ENCODE assay signal across 8 cellular contexts in genomic region chr3:139329364-139329850, GRCh38. TPM values are rescaled to one million over a fixed set of nuclear protein-coding genes. Genes with fewer than 3 reads are reported as not detected.
A peak's percentile ranks its signal among the peaks of the same experiment; 100 is the strongest.
DNase-seq lines count a peak whose midpoint lies in the region; ATAC-seq, FAIRE-seq and TF ChIP-seq lines count a peak whose summit lies in the region.

No MANE protein-coding gene starts in this region.

- H3K4me2 ChIP-seq in keratinocyte (ENCODE audit: control insufficient read depth, extremely low read depth, insufficient read depth, low read depth, low read length), result peak overlapping the region; percentile 12

- no peak for TF ChIP-seq POLR2A in breast epithelium (IDR thresholded peaks at IDR 0.05)

- peak; percentile 84 for ATAC-seq in GM18873 (IDR thresholded peaks at IDR 0.05; ENCODE audit: low FRiP score, unreplicated experiment)
- peak; percentile 97 for ATAC-seq in HG03108 (IDR thresholded peaks at IDR 0.05; ENCODE audit: unreplicated experiment)

- H4K20me1 ChIP-seq in keratinocyte (ENCODE audit: control insufficient read depth, extremely low read depth, insufficient read depth, low read length), result no peaks in the 10 kb centered on the region

- no peaks in the 10 kb centered on the region for H3K79me2 ChIP-seq in keratinocyte (ENCODE audit: control insufficient read depth, insufficient read depth, low read length)

- H3K9me3 ChIP-seq in breast epithelium (no peaks in the 10 kb centered on the region), keratinocyte (ENCODE audit: control insufficient read depth, low read depth, low read length) (no peaks in the 10 kb centered on the region)

- H3K4me1 ChIP-seq in breast epithelium (no peaks in the 10 kb centered on the region), keratinocyte (ENCODE audit: control insufficient read depth, extremely low read depth, insufficient read depth, low read length) (no peaks in the 10 kb centered on the region)

- peak; percentile 99 for TF ChIP-seq CTCF in WI38 (IDR thresholded peaks at IDR 0.05; ENCODE audit: low read depth, low read length)
- TF ChIP-seq CTCF in breast epithelium (IDR thresholded peaks at IDR 0.05), result peak; percentile 67 to 97 (median 92)
- peak; percentile 98 to 100 (median 99) for TF ChIP-seq CTCF in keratinocyte (optimal IDR thresholded peaks at IDR 0.05 in 1 of 3, IDR thresholded peaks at IDR 0.05 in 1 of 3, conservative IDR thresholded peaks at IDR 0.05 in 1 of 3; ENCODE audit: extremely low read depth in 1 of 3, insufficient read depth in 2 of 3, low read length in 3 of 3)

- H3K9me1 ChIP-seq in keratinocyte (ENCODE audit: control insufficient read depth, extremely low read depth, insufficient read depth, low read length), result no peaks in the 10 kb centered on the region

- no peak overlapping the region for H3K27ac ChIP-seq in breast epithelium
- no peak overlapping the region for H3K27ac ChIP-seq in keratinocyte (ENCODE audit: control insufficient read depth, insufficient read depth, low read length)

- H2AFZ ChIP-seq in keratinocyte (ENCODE audit: control insufficient read depth, low read length), result no peak overlapping the region

- H3K27me3 ChIP-seq in breast epithelium, result peaks cover 0 to 15% of the 10 kb centered on the region in 2 donors
- peaks cover 17% of the 10 kb centered on the region for H3K27me3 ChIP-seq in keratinocyte (ENCODE audit: control insufficient read depth, extremely low read depth, insufficient read depth, low read length)

- DNase-seq in AG20443 (ENCODE audit: low spot score) (peak; percentile 97), NCI-H2196 (lab: John Stamatoyannopoulos, UW; ENCODE audit: unreplicated experiment) (peak; percentile 97), breast epithelium (ENCODE audit: low spot score in 2 of 2) (peak; percentile 56 to 87), keratinocyte (ENCODE audit: low read depth, low spot score) (no peak)
- peak; percentile 79 to 89 for DNase-seq in stimulated activated CD4-positive, alpha-beta T cell treated with anti-CD3 and anti-CD28 coated beads, Interleukin-1b, Interleukin-23, amount 100 ng/mL, for 4 hours (ENCODE audit: low read depth in 2 of 2)

- FAIRE-seq in keratinocyte (lab: Jason Lieb, UNC), result no peak

- no peak overlapping the region for H3K9ac ChIP-seq in keratinocyte (ENCODE audit: control insufficient read depth, extremely low read depth, insufficient read depth, low read length)

- H3K36me3 ChIP-seq in breast epithelium (no peaks in the 10 kb centered on the region), keratinocyte (ENCODE audit: control insufficient read depth in 2 of 2, extremely low read depth in 1 of 2, insufficient read depth in 2 of 2, low read length in 2 of 2) (no peaks in the 10 kb centered on the region)

- intact Hi-C loops in breast epithelium (cut with DNase I; ENCODE audit: low total_unique reads), result loop anchor here (10.0 kb wide), 1 partner anchor 385 kb away; the partner anchor contains the start of genes FOXL2 and FOXL2NB

- dilution Hi-C loops in keratinocyte (cut with MboI; ENCODE audit: extremely low pct_ligation_motif_present, low sequenced_read_pairs), result no loop called here

- H3K4me3 ChIP-seq in WI38 (ENCODE audit: low read depth, low read length) (no peak overlapping the region; the same call in 1 of the 2 replicates), breast epithelium (peak overlapping the region in 1 of 3 donors; percentile 52), keratinocyte (ENCODE audit: control insufficient read depth in 2 of 3, extremely low read depth in 1 of 3, insufficient read depth in 2 of 3, low read depth in 1 of 3, low read length in 3 of 3) (no peak overlapping the region)

RNA-seq across cellular contexts. Expression of gene MRPS22, which starts 14.4 kb away (rescaled TPM):
- 10 to 100 TPM; 45.2 to 47.9 (median 46.4) TPM for total RNA-seq in breast epithelium
- polyA plus RNA-seq in keratinocyte, result 45.6 to 91.9 TPM (median 55.8 TPM) in 3 replicates
- 62.4 TPM for polyA plus RNA-seq in keratinocyte (2011; ENCODE audit: low read depth)
- 55.7 and 72.6 TPM in 2 replicates for polyA plus RNA-seq in keratinocyte (2011; cell fraction: cytosol; rRNA removed)
- 53.5 and 72.9 TPM in 2 replicates for polyA plus RNA-seq in keratinocyte (2011; cell fraction: nucleus; rRNA removed)
- polyA plus RNA-seq in keratinocyte (2012; ENCODE audit: low replicate concordance), result 42.4 and 48.7 TPM in 2 replicates
- polyA minus RNA-seq in keratinocyte, result 7.9 to 38.9 TPM (median 14.6 TPM) in 3 replicates
- polyA minus RNA-seq in keratinocyte (2011; cell fraction: cytosol; rRNA and poly(A)+ RNA removed), result 25.3 TPM
- 14.5 and 31.0 TPM in 2 replicates for polyA minus RNA-seq in keratinocyte (2011; cell fraction: nucleus; rRNA and poly(A)+ RNA removed)
